ENCODE assay signal across 10 cellular contexts in genomic region chr19:16435999-16436650, GRCh38. TPM values are rescaled to one million over a fixed set of nuclear protein-coding genes. Genes with fewer than 3 reads are reported as not detected.
DNase-seq lines count a peak whose midpoint lies in the region; ATAC-seq and TF ChIP-seq lines count a peak whose summit lies in the region.
"Had no signal": no experiment of that assay in that cellular context is flagged by ENCODE, and none has a peak within 500 bp of the region (broad histone marks: within the 10 kb centered on the region; RNA-seq: fewer than 3 reads in every experiment).

No MANE protein-coding gene starts in this region.

- H3K36me3 ChIP-seq in left lung, result peaks cover 0 to 90% of the 10 kb centered on the region in 2 donors

- no peaks in the 10 kb centered on the region for H3K9me3 ChIP-seq in left lung

- H3K4me3 ChIP-seq in astrocyte of the spinal cord (ENCODE audit: low read depth, low read length), result no peak overlapping the region
- no peak overlapping the region for H3K4me3 ChIP-seq in left lung

- peak overlapping the region; percentile 46 to 62 for H3K27ac ChIP-seq in left lung
- peak overlapping the region; percentile 46 for H3K27ac ChIP-seq in substantia nigra (ENCODE audit: low read depth, low read length, poor library complexity, severe bottlenecking)

- H3K36me3 Mint-ChIP-seq in activated T-helper 2 cell treated with anti-CD3 and anti-CD28 coated beads, Interferon-gamma antibody, Interleukin-2, Interleukin-4, amounts not matched to agents 10 μg/mL and 5 μg/mL and 100 μg/mL, durations not matched to agents 14 hours and 24 hours and 36 hours (ENCODE audit: low read depth), result peaks cover 27% of the 10 kb centered on the region

- H3K9me3 Mint-ChIP-seq in activated T-helper 2 cell treated with anti-CD3 and anti-CD28 coated beads, Interferon-gamma antibody, Interleukin-2, Interleukin-4, amounts not matched to agents 10 μg/mL and 5 μg/mL and 100 μg/mL, durations not matched to agents 14 hours and 24 hours and 36 hours, result no peaks in the 10 kb centered on the region

- peak; percentile 54 for DNase-seq in Kasumi-1 (lab: John Stamatoyannopoulos, UW)
- peak; percentile 61 for DNase-seq in astrocyte of the spinal cord (ENCODE audit: low read depth, low spot score)
- no peak for DNase-seq in left lung
- DNase-seq in substantia nigra (lab: John Stamatoyannopoulos, UW), result peak in 5 of 49 donors; percentile 20 to 54 (median 41)
- no peak for DNase-seq in G401 (ENCODE audit: low spot score)
- no peak for DNase-seq in stimulated activated naive CD4-positive, alpha-beta T cell (lab: John Stamatoyannopoulos, UW)
- no peak for DNase-seq in activated T-helper 2 cell treated with anti-CD3 and anti-CD28 coated beads, Interferon-gamma antibody, Interleukin-2, Interleukin-4, amounts not matched to agents 10 μg/mL and 5 μg/mL and 100 μg/mL, durations not matched to agents 14 hours and 24 hours and 36 hours (ENCODE audit: low spot score)
- DNase-seq in stimulated activated CD4-positive, alpha-beta T cell treated with anti-CD3 and anti-CD28 coated beads, Interleukin-2, amount 100 ng/mL, for 24 hours, result no peak
- DNase-seq: activated CD8-positive, alpha-beta memory T cell treated with anti-CD3 and anti-CD28 coated beads for 24 hours; NCI-H2171 had no signal

- H3K27ac Mint-ChIP-seq in activated T-helper 2 cell treated with anti-CD3 and anti-CD28 coated beads, Interferon-gamma antibody, Interleukin-2, Interleukin-4, amounts not matched to agents 10 μg/mL and 5 μg/mL and 100 μg/mL, durations not matched to agents 14 hours and 24 hours and 36 hours, result no peak overlapping the region

- H3K4me3 Mint-ChIP-seq in activated T-helper 2 cell treated with anti-CD3 and anti-CD28 coated beads, Interferon-gamma antibody, Interleukin-2, Interleukin-4, amounts not matched to agents 10 μg/mL and 5 μg/mL and 100 μg/mL, durations not matched to agents 14 hours and 24 hours and 36 hours (ENCODE audit: low read depth), result no peak overlapping the region

- ATAC-seq in left lung, result peak; percentile 18

- peaks cover 10 to 23% of the 10 kb centered on the region in 2 donors for H3K4me1 ChIP-seq in left lung

- H3K27me3 ChIP-seq in left lung, result no peaks in the 10 kb centered on the region

- TF ChIP-seq CTCF in astrocyte of the spinal cord (IDR thresholded peaks at IDR 0.05; ENCODE audit: low read depth, low read length) (no peak), left lung (IDR thresholded peaks at IDR 0.05) (no peak)

- intact Hi-C loops in left lung (cut with DNase I), result no loop called here
- intact Hi-C loops in activated T-helper 2 cell treated with anti-CD3 and anti-CD28 coated beads, Interferon-gamma antibody, Interleukin-2, Interleukin-4, amounts not matched to agents 10 μg/mL and 5 μg/mL and 100 μg/mL, durations not matched to agents 14 hours and 24 hours and 36 hours (cut with micrococcal nuclease), result no loop called here

- no peaks in the 10 kb centered on the region for H3K27me3 Mint-ChIP-seq in activated T-helper 2 cell treated with anti-CD3 and anti-CD28 coated beads, Interferon-gamma antibody, Interleukin-2, Interleukin-4, amounts not matched to agents 10 μg/mL and 5 μg/mL and 100 μg/mL, durations not matched to agents 14 hours and 24 hours and 36 hours (ENCODE audit: low read depth)

- in situ Hi-C loops in astrocyte of the spinal cord (cut with HindIII; ENCODE audit: low sequenced_read_pairs), result no loop called here
- in situ Hi-C loops in G401 (cut with HindIII; ENCODE audit: low sequenced_read_pairs), result no loop called here

- H3K4me1 Mint-ChIP-seq in activated T-helper 2 cell treated with anti-CD3 and anti-CD28 coated beads, Interferon-gamma antibody, Interleukin-2, Interleukin-4, amounts not matched to agents 10 μg/mL and 5 μg/mL and 100 μg/mL, durations not matched to agents 14 hours and 24 hours and 36 hours (ENCODE audit: low read depth), result peaks cover 9% of the 10 kb centered on the region

RNA-seq across cellular contexts. Expression of gene EPS15L1, which starts 35.6 kb away (rescaled TPM):
- total RNA-seq in left lung, result 10 to 100 TPM; 31.9 to 48.1 TPM
- total RNA-seq in G401 (2014; rRNA removed; shearing (Covaris generic)), result 14.9 and 20.7 TPM in 2 replicates
- total RNA-seq in activated T-helper 2 cell treated with anti-CD3 and anti-CD28 coated beads, Interferon-gamma antibody, Interleukin-2, Interleukin-4, amounts not matched to agents 10 μg/mL and 5 μg/mL and 100 μg/mL, durations not matched to agents 14 hours and 24 hours and 36 hours, result 36.9 and 40.6 TPM in 2 replicates

RNA-seq across cellular contexts. Expression of gene CALR3, which starts 59.8 kb away (rescaled TPM):
- total RNA-seq in left lung, result not detected
- total RNA-seq in G401 (2014; rRNA removed; shearing (Covaris generic)), result not detected in 2 replicates
- total RNA-seq in activated T-helper 2 cell treated with anti-CD3 and anti-CD28 coated beads, Interferon-gamma antibody, Interleukin-2, Interleukin-4, amounts not matched to agents 10 μg/mL and 5 μg/mL and 100 μg/mL, durations not matched to agents 14 hours and 24 hours and 36 hours, result not detected in 2 replicates

Comparison
In these comparisons a context has a peak if more than half of its experiments do, and no peak if none do; other contexts are left out.
1. DNase-seq: peak in Kasumi-1 (2 of 2) and astrocyte of the spinal cord (single experiment); none in left lung (0 of 2), G401 (single experiment), stimulated activated naive CD4-positive, alpha-beta T cell (0 of 6), activated T-helper 2 cell treated with anti-CD3 and anti-CD28 coated beads, Interferon-gamma antibody, Interleukin-2, Interleukin-4, amounts not matched to agents 10 μg/mL and 5 μg/mL and 100 μg/mL, durations not matched to agents 14 hours and 24 hours and 36 hours (single experiment) and stimulated activated CD4-positive, alpha-beta T cell treated with anti-CD3 and anti-CD28 coated beads, Interleukin-2, amount 100 ng/mL, for 24 hours (0 of 2).